In the genomic region with DNA sequence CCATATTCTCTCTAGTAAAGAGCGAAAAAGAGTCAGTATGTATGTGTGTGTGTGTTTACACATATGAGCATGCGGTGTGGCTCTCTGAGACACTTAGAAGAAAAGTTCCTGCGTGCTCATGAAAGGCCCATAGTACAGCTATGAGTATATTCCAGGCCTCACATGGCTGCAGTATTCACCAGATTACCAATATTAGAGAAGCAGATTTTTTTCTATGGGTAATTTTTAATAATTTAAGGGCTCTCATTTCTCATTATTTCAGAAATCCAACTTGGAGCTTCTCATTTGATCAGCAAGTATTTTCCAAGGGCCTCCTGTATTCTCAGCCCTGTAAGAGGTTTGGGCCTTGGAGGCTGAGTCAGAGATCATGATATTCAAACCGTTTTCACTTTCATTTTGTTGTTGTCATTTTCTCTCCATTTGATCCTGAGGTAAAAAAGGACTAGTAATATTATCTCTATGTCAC, we compare ENCODE assay signal across 8 cellular contexts.
A peak's percentile ranks its signal among the peaks of the same experiment; 100 is the strongest.
DNase-seq lines count a peak whose midpoint lies in the region; ATAC-seq, FAIRE-seq and TF ChIP-seq lines count a peak whose summit lies in the region.

No MANE protein-coding gene starts in this region.

- peaks cover 4% of the 10 kb centered on the region for H3K36me3 Mint-ChIP-seq in activated naive CD8-positive, alpha-beta T cell treated with anti-CD3 and anti-CD28 coated beads, Interleukin-2, amount 10 ng/mL, durations not matched to agents 7 days and 5 days

- peak overlapping the region; percentile 74 for H2AFZ ChIP-seq in HepG2 (ENCODE audit: low read length)

- H3K4me1 Mint-ChIP-seq in activated naive CD8-positive, alpha-beta T cell treated with anti-CD3 and anti-CD28 coated beads, Interleukin-2, amount 10 ng/mL, durations not matched to agents 7 days and 5 days = peaks cover 32% of the 10 kb centered on the region

- intact Hi-C loops in HepG2 (cut with micrococcal nuclease; ENCODE audit: unreplicated experiment) = no loop called here

- POLR2A ChIA-PET in activated naive CD8-positive, alpha-beta T cell treated with anti-CD3 and anti-CD28 coated beads, Interleukin-2, amount 10 ng/mL, durations not matched to agents 7 days and 5 days (lab: Charles Lee) = interaction anchor here (0.7 to 3.5 kb wide), 8 partner anchors 10 to 34 kb away, joined by 4 to 30 read pairs (median 5); no protein-coding TSS in a partner anchor
- POLR2A ChIA-PET in HepG2 (lab: Yijun Ruan, JAX) = no interaction called here
- POLR2A ChIA-PET in HEK293T (lab: Yijun Ruan, JAX) = no interaction called here

- peak overlapping the region; percentile 63 for H3K4me2 ChIP-seq in HepG2 (ENCODE audit: low read depth, low read length)

- peak overlapping the region; percentile 23 to 42 (median 42); a peak in 3 of 6 replicates for H3K4me3 ChIP-seq in HepG2 (replicated peaks in 1 of 3; ENCODE audit: insufficient read depth in 1 of 3, low read depth in 2 of 3, low read length in 3 of 3)

- CTCF ChIA-PET in HepG2 (lab: Yijun Ruan, JAX; ENCODE audit: low intra/inter-chr PET ratio, low total read pairs) (no interaction called here), HEK293T (lab: Yijun Ruan, JAX) (no interaction called here)

- no peak for FAIRE-seq in HepG2 (lab: Jason Lieb, UNC)

- TF ChIP-seq POLR2A in HepG2 (IDR thresholded peaks at IDR 0.05; ENCODE audit: insufficient read depth in 1 of 2, low read depth in 2 of 2, low read length in 2 of 2) = no peak

- H3K27me3 ChIP-seq in HepG2 (ENCODE audit: control insufficient read depth in 1 of 2, insufficient read depth in 2 of 2, low read length in 2 of 2) = no peaks in the 10 kb centered on the region

- H3K27me3 Mint-ChIP-seq in activated naive CD8-positive, alpha-beta T cell treated with anti-CD3 and anti-CD28 coated beads, Interleukin-2, amount 10 ng/mL, durations not matched to agents 7 days and 5 days = no peaks in the 10 kb centered on the region

- no TSS peak for BruUV-seq in HepG2 (replicated peaks; lab: Mats Ljungman, UMichigan)

- 0 out of 2 replicates have a peak, but pooled peaks cover 7% of the 10 kb centered on the region for H3K4me1 ChIP-seq in HepG2 (ENCODE audit: insufficient read depth, low read length)

- H3K9me3 ChIP-seq in HepG2 (ENCODE audit: low read length) = no peaks in the 10 kb centered on the region

- no peaks in the 10 kb centered on the region for H3K79me2 ChIP-seq in HepG2 (ENCODE audit: insufficient read depth, low read length)

- H3K27ac ChIP-seq in HepG2 (ENCODE audit: extremely low read length, insufficient read depth, low read length) = no peak overlapping the region

- H3K27ac Mint-ChIP-seq in activated naive CD8-positive, alpha-beta T cell treated with anti-CD3 and anti-CD28 coated beads, Interleukin-2, amount 10 ng/mL, durations not matched to agents 7 days and 5 days = peak overlapping the region; percentile 89

- no peak for TF ChIP-seq RAD21 in HepG2 (CRISPR knock-in tag; IDR thresholded peaks at IDR 0.05)

- in situ Hi-C loops in GM13977 (cut with MboI; ENCODE audit: low pct_unique_long_range_greater_than_20kb, low sequenced_read_pairs, unreplicated experiment) (no loop called here), HepG2 (cut with HindIII; ENCODE audit: extremely low pct_ligation_motif_present, low pct_unique_long_range_greater_than_20kb) (no loop called here)

- no peak for TF ChIP-seq EP300 in HepG2 (IDR thresholded peaks at IDR 0.05; ENCODE audit: low read depth in 2 of 2, low read length in 2 of 2)
- no peak for TF ChIP-seq EP300 in HepG2 (CRISPR knock-in tag; IDR thresholded peaks at IDR 0.05; ENCODE audit: borderline replicate concordance)

- H4K20me1 ChIP-seq in HepG2 (ENCODE audit: insufficient read depth, low read length) = no peaks in the 10 kb centered on the region

- no peak for TF ChIP-seq CTCF in GM13977 (IDR thresholded peaks at IDR 0.05; ENCODE audit: extremely low read depth, insufficient read depth, missing control alignments)
- TF ChIP-seq CTCF in HepG2 (CRISPR knock-in tag; IDR thresholded peaks at IDR 0.05) = no peak

- DNase-seq in GM13977 (ENCODE audit: low spot score) (peak; percentile 10), LoVo (ENCODE audit: low spot score) (peak; percentile 49), HepG2 (ENCODE audit: low spot score) (no peak), HEK293T (ENCODE audit: extremely low spot score) (no peak), NCI-H187 (lab: John Stamatoyannopoulos, UW) (no peak), NCI-H1930 (lab: John Stamatoyannopoulos, UW) (no peak)
- DNase-seq in activated naive CD8-positive, alpha-beta T cell treated with anti-CD3 and anti-CD28 coated beads, Interleukin-2, amount 10 ng/mL, durations not matched to agents 7 days and 5 days = no peak

- H3K9me3 Mint-ChIP-seq in activated naive CD8-positive, alpha-beta T cell treated with anti-CD3 and anti-CD28 coated beads, Interleukin-2, amount 10 ng/mL, durations not matched to agents 7 days and 5 days = no peaks in the 10 kb centered on the region

- ATAC-seq in GM21786 (IDR thresholded peaks at IDR 0.05; ENCODE audit: unreplicated experiment) (peak; percentile 68), HepG2 (peak; percentile 48)
- peak; percentile 83 for ATAC-seq in activated naive CD8-positive, alpha-beta T cell treated with anti-CD3 and anti-CD28 coated beads, Interleukin-2, amount 10 ng/mL, durations not matched to agents 7 days and 5 days (ENCODE audit: low read depth)

- peak overlapping the region; percentile 83 for H3K4me3 Mint-ChIP-seq in activated naive CD8-positive, alpha-beta T cell treated with anti-CD3 and anti-CD28 coated beads, Interleukin-2, amount 10 ng/mL, durations not matched to agents 7 days and 5 days

- WGBS in HepG2 (ENCODE audit: low lambda C conversion rate) = 38% methylated on average over 4 of the region's 4 CpGs

- H3K36me3 ChIP-seq in HepG2 (replicated peaks in 1 of 2; ENCODE audit: control insufficient read depth in 1 of 2, insufficient read depth in 2 of 2, low read length in 2 of 2) = no peaks in the 10 kb centered on the region

- H3K9ac ChIP-seq in HepG2 (ENCODE audit: insufficient read depth, low read depth, low read length) = no peak overlapping the region

TF ChIP-seq in HepG2, 621 proteins besides CTCF, POLR2A, EP300 and RAD21 (continues in another document):
- no peak for TF ChIP-seq ATF2 (CRISPR knock-in tag; IDR thresholded peaks at IDR 0.05)
- no peak for TF ChIP-seq SNAPC2 (CRISPR knock-in tag; IDR thresholded peaks at IDR 0.05)
- TF ChIP-seq FOXP1 (IDR thresholded peaks at IDR 0.05) = no peak
- no peak for TF ChIP-seq FOXP1 (CRISPR knock-in tag; IDR thresholded peaks at IDR 0.05)
- TF ChIP-seq FOXO1 (CRISPR knock-in tag; IDR thresholded peaks at IDR 0.05) = no peak
- TF ChIP-seq NR2F2 (IDR thresholded peaks at IDR 0.05; ENCODE audit: borderline replicate concordance, low read depth) = no peak
- no peak for TF ChIP-seq ZNF841 (CRISPR knock-in tag; IDR thresholded peaks at IDR 0.05; ENCODE audit: borderline replicate concordance)
- no peak for TF ChIP-seq RFX5 (IDR thresholded peaks at IDR 0.05; ENCODE audit: low read depth, low read length)
- no peak for TF ChIP-seq REL (CRISPR knock-in tag; conservative IDR thresholded peaks at IDR 0.05)
- no peak for TF ChIP-seq ZNF644 (CRISPR knock-in tag; IDR thresholded peaks at IDR 0.05; ENCODE audit: low read depth)
- no peak for TF ChIP-seq NR0B2 (CRISPR knock-in tag; IDR thresholded peaks at IDR 0.05)

TF ChIP-seq in HEK293T, 16 proteins besides CTCF, POLR2A, EP300 and RAD21:
- TF ChIP-seq ZNF384 (IDR thresholded peaks at IDR 0.05) = no peak
- TF ChIP-seq HDGF (IDR thresholded peaks at IDR 0.05; ENCODE audit: borderline replicate concordance) = no peak

Comparison
In these comparisons a context has a peak if more than half of its experiments do, and no peak if none do; other contexts are left out.
1. DNase-seq: peak in GM13977 (single experiment) and LoVo (single experiment); none in activated naive CD8-positive, alpha-beta T cell treated with anti-CD3 and anti-CD28 coated beads, Interleukin-2, amount 10 ng/mL, durations not matched to agents 7 days and 5 days (single experiment), HepG2 (single experiment), HEK293T (single experiment), NCI-H187 (0 of 2) and NCI-H1930 (0 of 2).
2. Peak in every context shown above with its lines, with median percentiles within 50 percentile points of each other: ATAC-seq.